ENCODE assay signal across 23 cellular contexts in the genomic region with DNA sequence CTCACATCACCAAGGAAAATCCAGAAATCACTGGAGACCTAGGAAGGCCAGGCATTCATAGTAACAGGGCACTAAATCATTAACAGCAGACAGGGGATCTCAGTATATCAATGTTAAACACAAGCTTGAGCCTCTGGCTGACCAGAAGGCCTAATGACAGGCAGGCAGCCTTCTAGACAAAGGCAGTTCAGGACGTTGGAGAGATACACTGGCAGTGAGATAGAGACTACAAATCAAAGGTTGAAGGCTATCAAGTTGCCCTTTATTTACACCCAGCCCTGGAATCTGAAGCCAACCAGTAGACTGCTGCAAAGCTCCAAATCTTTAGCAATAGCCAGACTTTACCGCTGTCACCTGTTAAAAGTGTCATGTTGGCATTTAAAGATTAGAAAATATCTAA.
A peak's percentile ranks its signal among the peaks of the same experiment; 100 is the strongest.
DNase-seq lines count a peak whose midpoint lies in the region; ATAC-seq, FAIRE-seq and TF ChIP-seq lines count a peak whose summit lies in the region.
"Had no signal": no experiment of that assay in that cellular context is flagged by ENCODE, and none has a peak within 500 bp of the region (broad histone marks: within the 10 kb centered on the region; RNA-seq: fewer than 3 reads in every experiment).

No MANE protein-coding gene starts in this region.

- H3K4ac ChIP-seq in trophoblast cell (ENCODE audit: low read depth, low read length) = no peak overlapping the region

- H3K4me2 ChIP-seq in HepG2 (ENCODE audit: low read depth, low read length) (no peak overlapping the region), trophoblast cell (ENCODE audit: low read length) (no peak overlapping the region)
- H3K4me2 ChIP-seq: BLaER1 had no signal

- TF ChIP-seq RAD21 in HepG2 (CRISPR knock-in tag; IDR thresholded peaks at IDR 0.05) = no peak

- H3K4me1 ChIP-seq in HEK293 (ENCODE audit: control insufficient read depth, insufficient read depth, low read length) = no peaks in the 10 kb centered on the region
- no peaks in the 10 kb centered on the region for H3K4me1 ChIP-seq in endodermal cell (ENCODE audit: control insufficient read depth, insufficient read depth, low read length)
- no peaks in the 10 kb centered on the region for H3K4me1 ChIP-seq in HepG2 (ENCODE audit: insufficient read depth, low read length)
- H3K4me1 ChIP-seq in trophoblast cell (ENCODE audit: control insufficient read depth in 1 of 2, insufficient read depth in 2 of 2, low read length in 2 of 2) = no peaks in the 10 kb centered on the region
- H3K4me1 ChIP-seq: BLaER1, Caco-2, SJCRH30 had no signal

- H3K27me3 Mint-ChIP-seq in endodermal cell (ENCODE audit: insufficient read depth) (peaks cover 4% of the 10 kb centered on the region), progenitor cell of endocrine pancreas (peaks cover 10% of the 10 kb centered on the region)

- TF ChIP-seq CTCF in HEK293 (tag by site-specific recombination; IDR thresholded peaks at IDR 0.05) (no peak), endodermal cell (conservative IDR thresholded peaks at IDR 0.05) (no peak), HepG2 (CRISPR knock-in tag; IDR thresholded peaks at IDR 0.05) (no peak), progenitor cell of endocrine pancreas (IDR thresholded peaks at IDR 0.05; ENCODE audit: unreplicated experiment) (no peak)

- H3K9me3 Mint-ChIP-seq in endodermal cell (no peaks in the 10 kb centered on the region), progenitor cell of endocrine pancreas (ENCODE audit: low read depth) (no peaks in the 10 kb centered on the region)
- H3K9me3 Mint-ChIP-seq: CD4-positive, alpha-beta T cell had no signal

- no peak overlapping the region for H3K23ac ChIP-seq in trophoblast cell (ENCODE audit: low read length)

- BruUV-seq in HepG2 (replicated peaks; lab: Mats Ljungman, UMichigan) = no TSS peak

- H3K4me3 ChIP-seq in HEK293 (ENCODE audit: low read depth, low read length) = no peak overlapping the region
- H3K4me3 ChIP-seq in endodermal cell (ENCODE audit: low read length) = no peak overlapping the region
- no peak overlapping the region for H3K4me3 ChIP-seq in HepG2 (replicated peaks in 1 of 3; ENCODE audit: insufficient read depth in 1 of 3, low read depth in 2 of 3, low read length in 3 of 3)
- no peak overlapping the region for H3K4me3 ChIP-seq in trophoblast cell (ENCODE audit: low read depth, low read length)
- H3K4me3 ChIP-seq: BLaER1, MG63, SJCRH30 had no signal

- no peak overlapping the region for H4K12ac ChIP-seq in trophoblast cell (ENCODE audit: low read depth, low read length)

- no peaks in the 10 kb centered on the region for H3K79me1 ChIP-seq in trophoblast cell (ENCODE audit: low read length)

- H3K9me3 ChIP-seq in HEK293 (ENCODE audit: control insufficient read depth, insufficient read depth, low read depth, low read length) (no peaks in the 10 kb centered on the region), endodermal cell (ENCODE audit: control insufficient read depth, low read length) (no peaks in the 10 kb centered on the region), HepG2 (ENCODE audit: low read length) (no peaks in the 10 kb centered on the region), trophoblast cell (ENCODE audit: insufficient read depth, low read depth, low read length) (no peaks in the 10 kb centered on the region)
- H3K9me3 ChIP-seq: BLaER1, Caco-2, MG63, SJCRH30 had no signal

- WGBS in endodermal cell (ENCODE audit: insufficient coverage in 1 of 2, insufficient read length in 1 of 2), 2 experiments = 0 to 52% methylated on average over 1 to 2 of the region's 2 CpGs
- WGBS in HepG2 (ENCODE audit: low lambda C conversion rate) = 6% methylated on average over 2 of the region's 2 CpGs
- no CpG with 5 or more reads among the region's 2 CpGs for WGBS in trophoblast cell (ENCODE audit: extremely low coverage, insufficient coverage, insufficient read length)

- FAIRE-seq in HepG2 (lab: Jason Lieb, UNC) = no peak
- FAIRE-seq: GM12891, RCC 7860 had no signal

- H3K4me3 Mint-ChIP-seq in endodermal cell (no peak overlapping the region), progenitor cell of endocrine pancreas (ENCODE audit: low read depth) (no peak overlapping the region)
- H3K4me3 Mint-ChIP-seq: CD4-positive, alpha-beta T cell had no signal

- no peak overlapping the region for H2BK5ac ChIP-seq in trophoblast cell (ENCODE audit: low read depth, low read length, poor library complexity)

- no peaks in the 10 kb centered on the region for H3K4me1 Mint-ChIP-seq in endodermal cell
- H3K4me1 Mint-ChIP-seq in progenitor cell of endocrine pancreas (ENCODE audit: low read depth) = peaks cover 10% of the 10 kb centered on the region

- TF ChIP-seq EP300 in HepG2 (IDR thresholded peaks at IDR 0.05; ENCODE audit: low read depth in 2 of 2, low read length in 2 of 2) (no peak), HepG2 (CRISPR knock-in tag; IDR thresholded peaks at IDR 0.05; ENCODE audit: borderline replicate concordance) (no peak)

- H4K20me1 ChIP-seq in HepG2 (ENCODE audit: insufficient read depth, low read length) = no peaks in the 10 kb centered on the region
- H4K20me1 ChIP-seq: BLaER1 had no signal

- H3K36me3 ChIP-seq in HEK293 (ENCODE audit: control insufficient read depth in 2 of 2, insufficient read depth in 1 of 2, low read length in 2 of 2) (no peaks in the 10 kb centered on the region), endodermal cell (ENCODE audit: control insufficient read depth, insufficient read depth, low read length) (no peaks in the 10 kb centered on the region), HepG2 (replicated peaks in 1 of 2; ENCODE audit: control insufficient read depth in 1 of 2, insufficient read depth in 2 of 2, low read length in 2 of 2) (no peaks in the 10 kb centered on the region), trophoblast cell (ENCODE audit: control insufficient read depth in 1 of 2, insufficient read depth in 2 of 2, low read length in 2 of 2) (no peaks in the 10 kb centered on the region)
- H3K36me3 ChIP-seq: BLaER1, MG63, SJCRH30 had no signal

- H3K27ac ChIP-seq in HEK293 (ENCODE audit: extremely low read depth, low read depth, low read length) (no peak overlapping the region), endodermal cell (ENCODE audit: low read depth, low read length) (no peak overlapping the region), HepG2 (ENCODE audit: extremely low read length, insufficient read depth, low read length) (no peak overlapping the region), trophoblast cell (ENCODE audit: low read depth, low read length) (no peak overlapping the region)
- H3K27ac ChIP-seq: BLaER1, SJCRH30 had no signal

- H3K79me2 ChIP-seq in HepG2 (ENCODE audit: insufficient read depth, low read length) = no peaks in the 10 kb centered on the region
- no peaks in the 10 kb centered on the region for H3K79me2 ChIP-seq in trophoblast cell (ENCODE audit: control insufficient read depth, insufficient read depth, low read length, poor library complexity)

- POLR2A ChIA-PET in HEK293 (lab: Yijun Ruan, JAX) (no interaction called here), HepG2 (lab: Yijun Ruan, JAX) (no interaction called here)

- no peak overlapping the region for H4K8ac ChIP-seq in trophoblast cell (ENCODE audit: low read depth, low read length)

- H3K18ac ChIP-seq in trophoblast cell (ENCODE audit: low read length) = no peak overlapping the region

- DNase-seq in endodermal cell = peak; percentile 80
- DNase-seq in HepG2 (ENCODE audit: low spot score) = no peak
- peak; percentile 11 for DNase-seq in progenitor cell of endocrine pancreas (ENCODE audit: low spot score, unreplicated experiment)
- DNase-seq in HUDEP-2 (lab: John Stamatoyannopoulos, UW; ENCODE audit: unreplicated experiment in 76 of 76) = no peak
- DNase-seq in trophoblast cell = no peak
- no peak for DNase-seq in cerebellar nuclear complex (lab: John Stamatoyannopoulos, UW)
- DNase-seq: CD4-positive, alpha-beta T cell; DMS 273 treated with DMSO at 0.1 percent for 48 hours; DND-41; GOT3; MG63; NCI-H1092 treated with DMSO at 0.1 percent for 48 hours; NCI-H146; NCI-H2029 treated with DMSO at 0.1 percent for 48 hours; NCI-H2171 treated with DMSO at 0.1 percent for 48 hours; NCI-H446; OCI-M1; SJCRH30 had no signal

- H2BK120ac ChIP-seq in trophoblast cell (ENCODE audit: insufficient read depth, low read length, poor library complexity) = no peak overlapping the region

- H3K27me3 ChIP-seq in endodermal cell (ENCODE audit: control insufficient read depth, insufficient read depth, low read length, poor library complexity, severe bottlenecking) = peaks cover 8% of the 10 kb centered on the region
- no peaks in the 10 kb centered on the region; a peak in 1 of 5 replicates for H3K27me3 ChIP-seq in HepG2 (ENCODE audit: control insufficient read depth in 1 of 2, insufficient read depth in 2 of 2, low read length in 2 of 2)
- H3K27me3 ChIP-seq in trophoblast cell (ENCODE audit: insufficient read depth, low read length) = no peaks in the 10 kb centered on the region
- H3K27me3 ChIP-seq: BLaER1, MG63, SJCRH30 had no signal

- no peak for ATAC-seq in HepG2

- TF ChIP-seq POLR2A in HepG2 (IDR thresholded peaks at IDR 0.05; ENCODE audit: insufficient read depth in 1 of 2, low read depth in 2 of 2, low read length in 2 of 2) = no peak

- CTCF ChIA-PET in HEK293 (lab: Yijun Ruan, JAX) = interaction anchor here (0.8 kb wide), 1 partner anchor 78 kb away, joined by 7 read pairs; no protein-coding TSS in a partner anchor
- CTCF ChIA-PET in HepG2 (lab: Yijun Ruan, JAX; ENCODE audit: low intra/inter-chr PET ratio, low total read pairs) = no interaction called here

- H3K27ac Mint-ChIP-seq in endodermal cell (no peak overlapping the region), progenitor cell of endocrine pancreas (peak overlapping the region; percentile 2)
- H3K27ac Mint-ChIP-seq: CD4-positive, alpha-beta T cell had no signal

- no peak overlapping the region for H2BK12ac ChIP-seq in trophoblast cell (ENCODE audit: low read length)

- H4K91ac ChIP-seq in trophoblast cell (ENCODE audit: low read depth, low read length) = no peak overlapping the region

- no peak overlapping the region for H2AFZ ChIP-seq in HepG2 (ENCODE audit: low read length)
- H2AFZ ChIP-seq in trophoblast cell (ENCODE audit: insufficient read depth, low read length, poor library complexity) = no peak overlapping the region

- H3K14ac ChIP-seq in trophoblast cell (ENCODE audit: low read length) = no peak overlapping the region

- no peaks in the 10 kb centered on the region for H3K36me3 Mint-ChIP-seq in endodermal cell (ENCODE audit: low read depth)
- H3K36me3 Mint-ChIP-seq in progenitor cell of endocrine pancreas (ENCODE audit: insufficient read depth) = no peaks in the 10 kb centered on the region

- H2AK5ac ChIP-seq in trophoblast cell (ENCODE audit: low read length) = no peak overlapping the region

- H3K9ac ChIP-seq in endodermal cell (ENCODE audit: extremely low read depth, low read length, poor library complexity, severe bottlenecking) (no peak overlapping the region), HepG2 (ENCODE audit: insufficient read depth, low read depth, low read length) (no peak overlapping the region), trophoblast cell (ENCODE audit: low read length) (no peak overlapping the region)
- H3K9ac ChIP-seq: BLaER1 had no signal

- in situ Hi-C loops in HepG2 (cut with HindIII; ENCODE audit: extremely low pct_ligation_motif_present, low pct_unique_long_range_greater_than_20kb) = no loop called here

- intact Hi-C loops in HepG2 (cut with micrococcal nuclease; ENCODE audit: unreplicated experiment) = no loop called here

TF ChIP-seq in HepG2, 621 proteins besides CTCF, POLR2A, EP300 and RAD21 (continues in another document):
- no peak for TF ChIP-seq ZFP1 (CRISPR knock-in tag; IDR thresholded peaks at IDR 0.05)
- TF ChIP-seq POGZ (CRISPR knock-in tag; IDR thresholded peaks at IDR 0.05) = no peak

Comparison
In these comparisons a context has a peak if more than half of its experiments do, and no peak if none do; other contexts are left out.
1. DNase-seq: peak in endodermal cell (single experiment) and progenitor cell of endocrine pancreas (single experiment); none in HepG2 (single experiment), HUDEP-2 (0 of 76), trophoblast cell (0 of 2) and cerebellar nuclear complex (0 of 2).